In genomic region chrX:14029039-14029424, GRCh38 we compare ENCODE assay signal across 8 cellular contexts. TPM values are rescaled to one million over a fixed set of nuclear protein-coding genes. Genes with fewer than 3 reads are reported as not detected.
DNase-seq lines count a peak whose midpoint lies in the region; ATAC-seq, FAIRE-seq and TF ChIP-seq lines count a peak whose summit lies in the region.

No MANE protein-coding gene starts in this region.

- intact Hi-C loops in CD4-positive, alpha-beta T cell (cut with DNase I, micrococcal nuclease) = loop anchor here (2.0 to 10.0 kb wide), 3 partner anchors 376 to 1646 kb away; partner anchors contain the start of genes FANCB (in 1 of the 2), MOSPD2 (in 1 of the 2) and TCEANC (in 1 of the 2)

- peak overlapping the region; percentile 99 for H3K4me3 Mint-ChIP-seq in CD4-positive, alpha-beta T cell
- peak overlapping the region; percentile 85 for H3K4me3 Mint-ChIP-seq in mesothelial cell of epicardium

- POLR2A ChIA-PET in CD4-positive, alpha-beta T cell (lab: Charles Lee) = interaction anchor here (0.9 to 2.7 kb wide), 6 partner anchors 10 to 384 kb away, joined by 3 to 22 read pairs (median 4); partner anchors contain the start of genes OFD1, TCEANC and TRAPPC2

- H3K36me3 ChIP-seq in bronchial epithelial cell (ENCODE audit: control insufficient read depth, insufficient read depth, low read length) = no peaks in the 10 kb centered on the region

- no peak for FAIRE-seq in bronchial epithelial cell (lab: Jason Lieb, UNC)

- peak overlapping the region; percentile 97 for H3K27ac Mint-ChIP-seq in CD4-positive, alpha-beta T cell
- peak overlapping the region; percentile 86 for H3K27ac Mint-ChIP-seq in mesothelial cell of epicardium

- peaks cover 52% of the 10 kb centered on the region for H3K4me1 Mint-ChIP-seq in CD4-positive, alpha-beta T cell (ENCODE audit: low read depth)
- peaks cover 12% of the 10 kb centered on the region for H3K4me1 Mint-ChIP-seq in mesothelial cell of epicardium

- H3K36me3 Mint-ChIP-seq in CD4-positive, alpha-beta T cell (ENCODE audit: low read depth) = peaks cover 8% of the 10 kb centered on the region
- H3K36me3 Mint-ChIP-seq in mesothelial cell of epicardium = no peaks in the 10 kb centered on the region

- no peaks in the 10 kb centered on the region for H3K9me3 Mint-ChIP-seq in CD4-positive, alpha-beta T cell
- peaks cover 10% of the 10 kb centered on the region for H3K9me3 Mint-ChIP-seq in mesothelial cell of epicardium

- CTCF ChIA-PET in CD4-positive, alpha-beta T cell (lab: Charles Lee) = interaction anchor here (0.9 to 2.1 kb wide), 4 partner anchors 370 to 1082 kb away, joined by 3 to 7 read pairs (median 3); no protein-coding TSS in a partner anchor

- peak overlapping the region; percentile 82 for H3K27ac ChIP-seq in CD4-positive, alpha-beta T cell (ENCODE audit: low read depth, low read length)

- TF ChIP-seq CTCF in CD4-positive, alpha-beta T cell (IDR thresholded peaks at IDR 0.05) = no peak
- TF ChIP-seq CTCF in bronchial epithelial cell (IDR thresholded peaks at IDR 0.05; ENCODE audit: insufficient read depth, low read length, severe bottlenecking) (no peak), mesothelial cell of epicardium (IDR thresholded peaks at IDR 0.05; ENCODE audit: unreplicated experiment) (no peak)

- ATAC-seq in CD4-positive, alpha-beta T cell (ENCODE audit: poor library complexity) = no peak
- no peak for ATAC-seq in GM18520 (IDR thresholded peaks at IDR 0.05; ENCODE audit: unreplicated experiment)

- no peaks in the 10 kb centered on the region for H3K27me3 ChIP-seq in CD4-positive, alpha-beta T cell (ENCODE audit: control insufficient read depth, insufficient read depth, low read length)
- no peaks in the 10 kb centered on the region for H3K27me3 ChIP-seq in bronchial epithelial cell (ENCODE audit: control insufficient read depth, insufficient read depth, low read length)

- DNase-seq in CD4-positive, alpha-beta T cell = no peak
- DNase-seq in NCI-H1092 treated with DMSO at 0.1 percent for 48 hours (lab: John Stamatoyannopoulos, UW) (peak; percentile 55), bronchial epithelial cell (ENCODE audit: low read depth) (no peak), mesothelial cell of epicardium (ENCODE audit: low spot score in 2 of 2, unreplicated experiment in 2 of 2) (no peak), NCI-H446 treated with DMSO at 0.1 percent for 48 hours (lab: John Stamatoyannopoulos, UW) (no peak), iPS-NIHi7 (ENCODE audit: extremely low spot score) (no peak), NCI-H1436 (lab: John Stamatoyannopoulos, UW) (no peak)

- H3K4me3 ChIP-seq in bronchial epithelial cell (ENCODE audit: low read depth, low read length) = peak overlapping the region; percentile 57

- no peaks in the 10 kb centered on the region for H3K27me3 Mint-ChIP-seq in CD4-positive, alpha-beta T cell
- no peaks in the 10 kb centered on the region for H3K27me3 Mint-ChIP-seq in mesothelial cell of epicardium (ENCODE audit: low read depth)

- no peaks in the 10 kb centered on the region for H3K9me3 ChIP-seq in CD4-positive, alpha-beta T cell (ENCODE audit: control insufficient read depth, low read length)

RNA-seq across cellular contexts. Expression of gene GEMIN8, which starts 0.7 kb away (rescaled TPM):
- 10 to 100 TPM; 10.2 to 11.1 TPM for total RNA-seq in CD4-positive, alpha-beta T cell
- total RNA-seq in bronchial epithelial cell (7.9 and 14.2 TPM in 2 replicates), mesothelial cell of epicardium (16.2 to 16.7 TPM (median 16.6 TPM) in 3 replicates)
